14 cellular contexts compared by ENCODE assay signal in the genomic region with DNA sequence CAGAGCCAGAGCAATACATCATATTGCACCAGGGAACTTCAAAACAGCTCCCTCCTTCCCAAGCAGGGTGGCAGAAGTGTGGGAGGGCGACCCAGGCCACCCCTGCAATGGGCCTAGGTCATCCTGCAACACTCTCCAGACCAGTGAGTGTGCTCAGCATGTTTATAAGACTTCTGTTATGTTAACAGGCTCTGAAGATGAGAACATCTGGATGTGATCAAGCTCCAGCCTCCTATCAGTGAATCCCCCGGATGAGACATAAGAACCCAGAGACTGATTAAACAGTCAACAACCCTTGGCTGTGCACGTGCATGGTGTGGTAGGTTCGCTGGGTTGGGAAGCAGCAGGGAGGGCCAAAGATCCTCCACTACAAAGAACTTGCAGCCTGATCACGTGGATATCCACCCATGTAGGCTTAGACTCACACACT.
DNase-seq lines count a peak whose midpoint lies in the region; TF ChIP-seq lines count a peak whose summit lies in the region.
"Had no signal": no experiment of that assay in that cellular context is flagged by ENCODE, and none has a peak within 500 bp of the region (broad histone marks: within the 10 kb centered on the region; RNA-seq: fewer than 3 reads in every experiment).

No MANE protein-coding gene starts in this region.

- H3K27me3 ChIP-seq in stomach smooth muscle (ENCODE audit: control insufficient read depth in 1 of 2, insufficient read depth in 2 of 2, low read length in 2 of 2) (no peaks in the 10 kb centered on the region), ascending aorta (no peaks in the 10 kb centered on the region)
- H3K27me3 ChIP-seq: SJCRH30 had no signal

- H3K9me3 ChIP-seq in stomach smooth muscle (ENCODE audit: control insufficient read depth in 2 of 2, low read length in 2 of 2) (no peaks in the 10 kb centered on the region), ascending aorta (no peaks in the 10 kb centered on the region)
- H3K9me3 ChIP-seq: SJCRH30 had no signal

- POLR2A ChIA-PET in GM10248 (lab: Yijun Ruan, JAX), result interaction anchor here (0.5 kb wide), 1 partner anchor 275 kb away, joined by 4 read pairs; no protein-coding TSS in a partner anchor

- peak overlapping the region in 1 of 2 donors; percentile 10 for H3K4me3 ChIP-seq in stomach smooth muscle (ENCODE audit: low read length in 2 of 2)
- no peak overlapping the region for H3K4me3 ChIP-seq in ascending aorta
- H3K4me3 ChIP-seq: SJCRH30 had no signal

- intact Hi-C loops in ascending aorta (cut with DNase I), result loop anchor here (5.0 kb wide), 2 partner anchors 103 to 553 kb away; no protein-coding TSS in a partner anchor

- peaks cover 38% of the 10 kb centered on the region for H3K4me1 ChIP-seq in stomach smooth muscle (ENCODE audit: control insufficient read depth, insufficient read depth, low read length)
- peaks cover 0 to 13% of the 10 kb centered on the region in 2 donors for H3K4me1 ChIP-seq in ascending aorta

- no peak overlapping the region for H3K9ac ChIP-seq in stomach smooth muscle (ENCODE audit: low read length in 2 of 2)

- CTCF ChIA-PET in GM10248 (lab: Yijun Ruan, JAX), result interaction anchor here (0.9 to 3.4 kb wide), 11 partner anchors 8 to 550 kb away, joined by 3 to 22 read pairs (median 4); no protein-coding TSS in a partner anchor

- peaks cover 10 to 13% of the 10 kb centered on the region in 2 donors for H3K36me3 ChIP-seq in stomach smooth muscle (ENCODE audit: control insufficient read depth in 2 of 2, insufficient read depth in 2 of 2, low read length in 2 of 2)
- peaks cover 4 to 10% of the 10 kb centered on the region in 2 donors for H3K36me3 ChIP-seq in ascending aorta
- H3K36me3 ChIP-seq: SJCRH30 had no signal

- TF ChIP-seq CTCF in GM10248 (IDR thresholded peaks at IDR 0.05; ENCODE audit: control extremely low read depth, extremely low read depth, low read depth, missing control alignments) (no peak), ascending aorta (IDR thresholded peaks at IDR 0.05) (no peak)

- DNase-seq in ELR (ENCODE audit: low read depth) (peak; percentile 68), amniotic stem cell (lab: John Stamatoyannopoulos, UW) (peak; percentile 13), left kidney (ENCODE audit: low read depth, low spot score) (peak; percentile 55), GM10248 (ENCODE audit: extremely low spot score) (no peak), T-helper 9 cell (no peak), NCI-H1092 (lab: John Stamatoyannopoulos, UW) (no peak), ascending aorta (ENCODE audit: low spot score in 2 of 2) (no peak)
- DNase-seq: activated CD4-positive, alpha-beta T cell treated with anti-CD3 and anti-CD28 coated beads for 4 hours; caudate nucleus; NCI-H1105 treated with DMSO at 0.1 percent for 48 hours; NCI-H524 treated with DMSO at 0.1 percent for 48 hours; SJCRH30; stimulated activated CD4-positive, alpha-beta T cell treated with anti-CD3 and anti-CD28 coated beads, Interleukin-15, amount 100 ng/mL, for 24 hours had no signal

- peak overlapping the region; percentile 49 for H3K27ac ChIP-seq in stomach smooth muscle (ENCODE audit: low read length)
- no peak overlapping the region for H3K27ac ChIP-seq in ascending aorta
- H3K27ac ChIP-seq: SJCRH30 had no signal

Comparison
In these comparisons a context has a peak if more than half of its experiments do, and no peak if none do; other contexts are left out.
1. DNase-seq: peak in ELR (single experiment), amniotic stem cell (single experiment) and left kidney (single experiment); none in GM10248 (single experiment), T-helper 9 cell (single experiment), NCI-H1092 (single experiment) and ascending aorta (0 of 2).